10 cellular contexts compared by ENCODE assay signal in the genomic region with DNA sequence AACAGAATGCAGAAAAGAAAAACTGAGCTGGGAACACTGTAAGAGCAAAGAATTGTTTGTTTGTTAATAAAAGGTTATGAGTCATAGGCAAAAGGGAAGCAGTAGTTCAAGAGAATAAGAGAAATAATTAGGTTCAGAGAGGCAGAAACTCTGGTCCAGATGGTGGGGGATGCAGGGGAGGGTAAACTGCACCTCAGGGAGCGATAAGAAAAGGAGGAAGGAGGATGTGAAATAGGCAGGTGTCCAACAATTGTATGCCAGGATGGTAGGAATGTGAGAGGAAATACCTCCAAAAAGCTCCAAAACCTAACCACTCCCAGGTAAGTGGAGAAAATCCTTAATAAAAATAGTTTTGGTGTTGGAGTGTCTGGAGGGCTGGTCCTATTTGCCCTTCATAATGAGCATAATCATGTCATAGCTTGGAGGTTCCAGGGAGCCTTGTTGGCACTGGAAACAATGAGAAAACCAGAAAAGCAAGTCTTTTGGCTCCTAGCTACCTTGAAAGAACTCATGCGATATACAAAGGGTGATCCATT.
DNase-seq lines count a peak whose midpoint lies in the region; ATAC-seq, FAIRE-seq and TF ChIP-seq lines count a peak whose summit lies in the region.
"Had no signal": no experiment of that assay in that cellular context is flagged by ENCODE, and none has a peak within 500 bp of the region (broad histone marks: within the 10 kb centered on the region; RNA-seq: fewer than 3 reads in every experiment).

No MANE protein-coding gene starts in this region.

- no peak overlapping the region for H3K4me3 ChIP-seq in A549
- peak overlapping the region; percentile 1; the same call in 1 of the 2 replicates for H3K4me3 ChIP-seq in iPS-20b (ENCODE audit: low read length)
- H3K4me3 ChIP-seq in ascending aorta = no peak overlapping the region

- TF ChIP-seq RAD21 in A549 (conservative IDR thresholded peaks at IDR 0.05 in 1 of 2, IDR thresholded peaks at IDR 0.05 in 1 of 2) = no peak

- H3K27me3 ChIP-seq in iPS-20b (ENCODE audit: insufficient read depth, low read length) (no peaks in the 10 kb centered on the region), ascending aorta (no peaks in the 10 kb centered on the region)

- no peak for TF ChIP-seq POLR2A in A549 (IDR thresholded peaks at IDR 0.05; ENCODE audit: low read length)

- H3K9me3 ChIP-seq in A549 (no peaks in the 10 kb centered on the region), iPS-20b (ENCODE audit: insufficient read depth, low read depth, low read length) (peaks cover 5% of the 10 kb centered on the region; the same call in 1 of the 2 replicates), ascending aorta (no peaks in the 10 kb centered on the region)

- intact Hi-C loops in ascending aorta (cut with DNase I) = no loop called here

- no peak for FAIRE-seq in A549 (lab: Jason Lieb, UNC)

- H3K36me3 ChIP-seq in iPS-20b (ENCODE audit: insufficient read depth, low read depth, low read length) (no peaks in the 10 kb centered on the region), ascending aorta (no peaks in the 10 kb centered on the region)

- DNase-seq in A549 (ENCODE audit: low read depth in 1 of 2, low spot score in 1 of 2) (no peak), NCI-H69 (lab: John Stamatoyannopoulos, UW) (peak; percentile 93), GM19238 (ENCODE audit: insufficient read length, low spot score) (no peak), ascending aorta (ENCODE audit: low spot score in 2 of 2) (no peak)
- no peak for DNase-seq in effector CD4-positive, alpha-beta T cell
- no peak for DNase-seq in activated CD4-positive, alpha-beta T cell treated with anti-CD3 and anti-CD28 coated beads, Interleukin-2, amount 50 U/mL, for 1 hour
- DNase-seq: activated naive CD4-positive, alpha-beta T cell treated with Interleukin-2 at 50 U/mL for 16 hours; DND-41 had no signal

- H3K9ac ChIP-seq in iPS-20b (ENCODE audit: low read depth, low read length) = no peak overlapping the region

- TF ChIP-seq EP300 in A549 (IDR thresholded peaks at IDR 0.05) = no peak

- H3K4me1 ChIP-seq in A549 = peaks cover 30% of the 10 kb centered on the region
- H3K4me1 ChIP-seq in iPS-20b (ENCODE audit: insufficient read depth, low read length) = peaks cover 32% of the 10 kb centered on the region
- peaks cover 5 to 13% of the 10 kb centered on the region in 2 donors for H3K4me1 ChIP-seq in ascending aorta

- POLR2A ChIA-PET in A549 (lab: Yijun Ruan, JAX) = no interaction called here

- CTCF ChIA-PET in A549 (lab: Yijun Ruan, JAX) = no interaction called here

- no peak for ATAC-seq in A549
- peak; percentile 5 for ATAC-seq in GM19035 (IDR thresholded peaks at IDR 0.05; ENCODE audit: unreplicated experiment)

- H3K27ac ChIP-seq in A549 = peak overlapping the region; percentile 24 to 64; a peak in 3 of 6 replicates
- no peak overlapping the region for H3K27ac ChIP-seq in iPS-20b (ENCODE audit: low read length)
- no peak overlapping the region for H3K27ac ChIP-seq in ascending aorta

- WGBS in A549 (ENCODE audit: missing lambda C conversion rate) = 54% methylated on average over 2 of the region's 2 CpGs

- no peak for TF ChIP-seq CTCF in A549 (IDR thresholded peaks at IDR 0.05)
- TF ChIP-seq CTCF in ascending aorta (IDR thresholded peaks at IDR 0.05) = no peak

- peak overlapping the region; percentile 29 for H3K4me2 ChIP-seq in A549

TF ChIP-seq in A549, 52 proteins besides CTCF, POLR2A, EP300 and RAD21:
- TF ChIP-seq BHLHE40 (IDR thresholded peaks at IDR 0.05; ENCODE audit: low read depth, low read length) (no peak), FOSL2 (IDR thresholded peaks at IDR 0.05) (no peak), FOSL2 (CRISPR knock-in tag; IDR thresholded peaks at IDR 0.05) (peak; percentile 49; the same call in 1 of the 2 replicates), TFCP2L1 (CRISPR knock-in tag; IDR thresholded peaks at IDR 0.05) (no peak), CHD2 (IDR thresholded peaks at IDR 0.05; ENCODE audit: low read length, partially characterized antibody) (no peak)
- TF ChIP-seq, protein P1, sequence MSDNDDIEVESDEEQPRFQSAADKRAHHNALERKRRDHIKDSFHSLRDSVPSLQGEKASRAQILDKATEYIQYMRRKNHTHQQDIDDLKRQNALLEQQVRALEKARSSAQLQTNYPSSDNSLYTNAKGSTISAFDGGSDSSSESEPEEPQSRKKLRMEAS (IDR thresholded peaks at IDR 0.05) = no peak
- TF ChIP-seq, protein P2, sequence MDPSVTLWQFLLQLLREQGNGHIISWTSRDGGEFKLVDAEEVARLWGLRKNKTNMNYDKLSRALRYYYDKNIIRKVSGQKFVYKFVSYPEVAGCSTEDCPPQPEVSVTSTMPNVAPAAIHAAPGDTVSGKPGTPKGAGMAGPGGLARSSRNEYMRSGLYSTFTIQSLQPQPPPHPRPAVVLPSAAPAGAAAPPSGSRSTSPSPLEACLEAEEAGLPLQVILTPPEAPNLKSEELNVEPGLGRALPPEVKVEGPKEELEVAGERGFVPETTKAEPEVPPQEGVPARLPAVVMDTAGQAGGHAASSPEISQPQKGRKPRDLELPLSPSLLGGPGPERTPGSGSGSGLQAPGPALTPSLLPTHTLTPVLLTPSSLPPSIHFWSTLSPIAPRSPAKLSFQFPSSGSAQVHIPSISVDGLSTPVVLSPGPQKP (IDR thresholded peaks at IDR 0.05; ENCODE audit: low read depth, low read length) = no peak

Comparison
In these comparisons a context has a peak if more than half of its experiments do, and no peak if none do; other contexts are left out.
1. H3K27ac ChIP-seq: peak in A549 (2 of 2); none in iPS-20b (single experiment) and ascending aorta (0 of 2).